In the genomic region with DNA sequence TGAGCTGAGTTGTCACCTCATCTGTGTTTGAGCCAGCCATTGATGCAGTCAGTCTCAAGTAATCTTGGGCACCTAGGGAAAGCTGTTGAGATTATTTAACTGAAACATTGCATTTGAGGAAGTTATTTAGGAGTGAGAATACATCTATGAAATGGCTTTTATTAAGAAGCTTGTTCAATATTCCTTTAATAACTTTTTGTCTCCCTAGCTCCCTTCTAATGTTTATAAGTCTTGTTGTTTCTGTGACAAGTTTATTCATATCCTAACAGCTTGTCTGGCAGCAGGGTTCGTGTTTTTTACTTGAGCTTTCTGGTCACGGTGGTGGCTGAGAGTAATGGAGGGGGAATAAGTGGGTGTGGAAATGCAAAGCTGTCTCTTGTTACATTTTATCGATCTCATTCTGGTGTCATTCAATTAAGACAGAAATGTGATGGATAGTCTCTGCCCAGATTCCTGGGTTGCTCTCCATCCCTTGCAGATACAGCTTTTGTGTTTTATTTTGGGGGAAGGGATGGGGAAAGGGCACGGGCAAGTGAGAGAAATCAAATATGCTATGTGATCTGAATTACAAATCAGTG, we compare ENCODE assay signal across 19 cellular contexts.
DNase-seq lines count a peak whose midpoint lies in the region; ATAC-seq and TF ChIP-seq lines count a peak whose summit lies in the region.
"Had no signal": no experiment of that assay in that cellular context is flagged by ENCODE, and none has a peak within 500 bp of the region (broad histone marks: within the 10 kb centered on the region; RNA-seq: fewer than 3 reads in every experiment).

No MANE protein-coding gene starts in this region.

- DNase-seq in NCI-H2107 (lab: John Stamatoyannopoulos, UW) (peak; percentile 32), dorsolateral prefrontal cortex (no peak), neural crest cell (ENCODE audit: low read depth, low spot score) (no peak), middle frontal gyrus (ENCODE audit: extremely low spot score, low spot score) (no peak), GF-D8 (lab: John Stamatoyannopoulos, UW) (no peak), T-helper 17 cell (no peak)
- DNase-seq: activated CD4-positive, alpha-beta T cell treated with anti-CD3 and anti-CD28 coated beads, Interleukin-2, amount 50 U/mL, for 4 hours; cerebellar nuclear complex; heart left ventricle; immature natural killer cell; NCI-H510A treated with DMSO at 0.1 percent for 48 hours; SHP77; stomach had no signal

- H3K4me3 Mint-ChIP-seq in neural crest cell (peak overlapping the region; percentile 73), T-helper 17 cell (no peak overlapping the region)
- H3K4me3 Mint-ChIP-seq: immature natural killer cell had no signal

- H3K4me3 ChIP-seq in dorsolateral prefrontal cortex: peak overlapping the region in 53 of 59 donors; percentile 4 to 59 (median 30)
- H3K4me3 ChIP-seq: BLaER1 treated with 17β-estradiol and CSF1 and Interleukin-3, amounts not matched to agents 10 nM and 100 nM; GM12878; heart left ventricle; stomach had no signal

- H3K27me3 ChIP-seq in dorsolateral prefrontal cortex: no peaks in the 10 kb centered on the region
- H3K27me3 ChIP-seq: BLaER1 treated with 17β-estradiol and CSF1 and Interleukin-3, amounts not matched to agents 10 nM and 100 nM; heart left ventricle; stomach had no signal

- TF ChIP-seq CTCF in C4-2B (conservative IDR thresholded peaks at IDR 0.05): no peak
- no peak for TF ChIP-seq CTCF in dorsolateral prefrontal cortex (IDR thresholded peaks at IDR 0.05 in 54 of 56, conservative IDR thresholded peaks at IDR 0.05 in 2 of 56; ENCODE audit: low read depth in 1 of 56, partially characterized antibody in 56 of 56)
- TF ChIP-seq CTCF in neural crest cell (conservative IDR thresholded peaks at IDR 0.05): no peak

- H3K27ac Mint-ChIP-seq in neural crest cell (ENCODE audit: unreplicated experiment) (peak overlapping the region; percentile 86), T-helper 17 cell (no peak overlapping the region)
- H3K27ac Mint-ChIP-seq: immature natural killer cell had no signal

- no peaks in the 10 kb centered on the region for H3K9me3 ChIP-seq in T-helper 17 cell (ENCODE audit: control insufficient read depth, low read length, poor library complexity, severe bottlenecking)
- H3K9me3 ChIP-seq: BLaER1 treated with 17β-estradiol and CSF1 and Interleukin-3, amounts not matched to agents 10 nM and 100 nM; heart left ventricle; stomach had no signal

- no peaks in the 10 kb centered on the region for H3K27me3 Mint-ChIP-seq in neural crest cell (ENCODE audit: low read depth)
- H3K27me3 Mint-ChIP-seq in T-helper 17 cell: no peaks in the 10 kb centered on the region

- ATAC-seq in T-helper 17 cell (no peak), HG03175 (IDR thresholded peaks at IDR 0.05; ENCODE audit: unreplicated experiment) (no peak)
- ATAC-seq: GM12878, heart left ventricle had no signal

- intact Hi-C loops in dorsolateral prefrontal cortex (cut with DNase I): no loop called here

- H3K9me3 Mint-ChIP-seq in neural crest cell: peaks cover 4% of the 10 kb centered on the region

- H3K27ac ChIP-seq in C4-2B (peak overlapping the region; percentile 33; the same call in 1 of the 2 replicates), dorsolateral prefrontal cortex (peak overlapping the region in 46 of 59 donors; percentile 2 to 80 (median 42))
- H3K27ac ChIP-seq: BLaER1 treated with 17β-estradiol and CSF1 and Interleukin-3, amounts not matched to agents 10 nM and 100 nM; heart left ventricle; parathyroid adenoma; stomach; VCaP had no signal

- H3K36me3 Mint-ChIP-seq in neural crest cell (ENCODE audit: low read depth) (peaks cover 13% of the 10 kb centered on the region), T-helper 17 cell (ENCODE audit: low read depth) (no peaks in the 10 kb centered on the region)
- H3K36me3 Mint-ChIP-seq: immature natural killer cell had no signal

- H3K4me1 Mint-ChIP-seq in neural crest cell (peaks cover 58% of the 10 kb centered on the region), T-helper 17 cell (no peaks in the 10 kb centered on the region)
- H3K4me1 Mint-ChIP-seq: immature natural killer cell had no signal
